13 cellular contexts compared by ENCODE assay signal in genomic region chr17:83194189-83194565, GRCh38.
A peak's percentile ranks its signal among the peaks of the same experiment; 100 is the strongest.
DNase-seq lines count a peak whose midpoint lies in the region; ATAC-seq and TF ChIP-seq lines count a peak whose summit lies in the region.
"Had no signal": no experiment of that assay in that cellular context is flagged by ENCODE, and none has a peak within 500 bp of the region (broad histone marks: within the 10 kb centered on the region; RNA-seq: fewer than 3 reads in every experiment).

No MANE protein-coding gene starts in this region.

- H3K4me2 ChIP-seq in BLaER1, result peak overlapping the region; percentile 82

- H3K36me3 Mint-ChIP-seq in activated CD8-positive, alpha-beta T cell treated with anti-CD3 and anti-CD28 coated beads for 36 hours (ENCODE audit: low read depth), result no peaks in the 10 kb centered on the region
- peaks cover 2% of the 10 kb centered on the region for H3K36me3 Mint-ChIP-seq in osteocyte (ENCODE audit: unreplicated experiment)

- no peak for DNase-seq in activated CD8-positive, alpha-beta T cell treated with anti-CD3 and anti-CD28 coated beads for 36 hours
- no peak for DNase-seq in osteocyte (ENCODE audit: extremely low spot score, unreplicated experiment)
- DNase-seq in stimulated activated CD4-positive, alpha-beta T cell treated with anti-CD3 and anti-CD28 coated beads, Interleukin-15, amount 100 ng/mL, for 24 hours, result no peak
- DNase-seq in HuH-7 (ENCODE audit: low spot score), result no peak
- DNase-seq in HEK293T (ENCODE audit: extremely low spot score), result no peak
- DNase-seq: HFFc6, NCI-H1436 treated with DMSO at 0.1 percent for 48 hours, NCI-H510A, T1000 had no signal

- no peak overlapping the region for H3K9ac ChIP-seq in BLaER1

- H3K27me3 Mint-ChIP-seq in activated CD8-positive, alpha-beta T cell treated with anti-CD3 and anti-CD28 coated beads for 36 hours, result no peaks in the 10 kb centered on the region
- H3K27me3 Mint-ChIP-seq in osteocyte (ENCODE audit: unreplicated experiment), result no peaks in the 10 kb centered on the region

- H3K9me3 Mint-ChIP-seq in activated CD8-positive, alpha-beta T cell treated with anti-CD3 and anti-CD28 coated beads for 36 hours, result no peaks in the 10 kb centered on the region
- peaks cover 4% of the 10 kb centered on the region for H3K9me3 Mint-ChIP-seq in osteocyte (ENCODE audit: unreplicated experiment)
- H3K9me3 Mint-ChIP-seq: HFFc6 had no signal

- CTCF ChIA-PET in activated CD8-positive, alpha-beta T cell treated with anti-CD3 and anti-CD28 coated beads for 36 hours (lab: Charles Lee), result no interaction called here
- CTCF ChIA-PET in HEK293T (lab: Yijun Ruan, JAX), result no interaction called here

- H3K27ac Mint-ChIP-seq in activated CD8-positive, alpha-beta T cell treated with anti-CD3 and anti-CD28 coated beads for 36 hours, result peak overlapping the region; percentile 83
- H3K27ac Mint-ChIP-seq in osteocyte (ENCODE audit: unreplicated experiment), result peak overlapping the region; percentile 91

- H3K36me3 ChIP-seq in ACC112 (ENCODE audit: insufficient read depth, low read length) (no peaks in the 10 kb centered on the region), BLaER1 (no peaks in the 10 kb centered on the region)

- peaks cover 29% of the 10 kb centered on the region for H3K4me1 Mint-ChIP-seq in activated CD8-positive, alpha-beta T cell treated with anti-CD3 and anti-CD28 coated beads for 36 hours (ENCODE audit: low read depth)
- H3K4me1 Mint-ChIP-seq in osteocyte (ENCODE audit: unreplicated experiment), result peaks cover 73% of the 10 kb centered on the region

- no peaks in the 10 kb centered on the region for H4K20me1 ChIP-seq in BLaER1

- peaks cover 7% of the 10 kb centered on the region for H3K9me3 ChIP-seq in BLaER1
- H3K9me3 ChIP-seq: mucosa of descending colon had no signal

- POLR2A ChIA-PET in activated CD8-positive, alpha-beta T cell treated with anti-CD3 and anti-CD28 coated beads for 36 hours (lab: Charles Lee), result no interaction called here
- POLR2A ChIA-PET in HEK293T (lab: Yijun Ruan, JAX), result no interaction called here

- no peak overlapping the region for H2AFZ ChIP-seq in ACC112 (ENCODE audit: low read length, unreplicated experiment)

- H3K4me1 ChIP-seq in ACC112 (ENCODE audit: control insufficient read depth, insufficient read depth, low read length, unreplicated experiment) (peaks cover 40% of the 10 kb centered on the region), BLaER1 (peaks cover 58% of the 10 kb centered on the region)

- ATAC-seq in activated CD8-positive, alpha-beta T cell treated with anti-CD3 and anti-CD28 coated beads for 36 hours, result peak; percentile 32
- ATAC-seq: mucosa of descending colon had no signal

- H3K4me3 Mint-ChIP-seq in activated CD8-positive, alpha-beta T cell treated with anti-CD3 and anti-CD28 coated beads for 36 hours, result peak overlapping the region; percentile 14
- no peak overlapping the region for H3K4me3 Mint-ChIP-seq in osteocyte (ENCODE audit: unreplicated experiment)
- H3K4me3 Mint-ChIP-seq: HFFc6 had no signal

- H3K27ac ChIP-seq in ACC112 (ENCODE audit: low read depth, low read length) (peak overlapping the region; percentile 37; the same call in 1 of the 2 replicates), BLaER1 (peak overlapping the region; percentile 56; the same call in 1 of the 2 replicates)

- H3K4me3 ChIP-seq in ACC112 (ENCODE audit: low read depth, low read length), result no peak overlapping the region
- H3K4me3 ChIP-seq in BLaER1, result no peak overlapping the region
- H3K4me3 ChIP-seq: dorsolateral prefrontal cortex, mucosa of descending colon had no signal

- no peak for TF ChIP-seq CTCF in activated CD8-positive, alpha-beta T cell treated with anti-CD3 and anti-CD28 coated beads for 36 hours (IDR thresholded peaks at IDR 0.05)
- no peak for TF ChIP-seq CTCF in osteocyte (IDR thresholded peaks at IDR 0.05)

- intact Hi-C loops in activated CD8-positive, alpha-beta T cell treated with anti-CD3 and anti-CD28 coated beads for 36 hours (cut with micrococcal nuclease), result no loop called here

- H3K79me2 ChIP-seq in ACC112 (ENCODE audit: control insufficient read depth, insufficient read depth, low read length, unreplicated experiment), result no peaks in the 10 kb centered on the region

- H3K27me3 ChIP-seq in ACC112 (ENCODE audit: insufficient read depth, low read length) (no peaks in the 10 kb centered on the region), BLaER1 (no peaks in the 10 kb centered on the region)

TF ChIP-seq in HEK293T, 16 proteins besides CTCF, POLR2A, EP300 and RAD21:
- TF ChIP-seq SUZ12 (IDR thresholded peaks at IDR 0.05) (no peak), NFRKB (IDR thresholded peaks at IDR 0.05) (no peak), ELF4 (IDR thresholded peaks at IDR 0.05) (no peak), CTBP1 (IDR thresholded peaks at IDR 0.05; ENCODE audit: borderline replicate concordance) (no peak), PKNOX1 (IDR thresholded peaks at IDR 0.05) (no peak), HDGF (IDR thresholded peaks at IDR 0.05; ENCODE audit: borderline replicate concordance) (no peak), ARNT (IDR thresholded peaks at IDR 0.05) (no peak), FOXK2 (IDR thresholded peaks at IDR 0.05) (no peak)
